ENCODE assay signal across 26 cellular contexts in genomic region chr19:40685016-40685526, GRCh38.
"Had no signal": no experiment of that assay in that cellular context is flagged by ENCODE, and none has a peak within 500 bp of the region (broad histone marks: within the 10 kb centered on the region; RNA-seq: fewer than 3 reads in every experiment).

No MANE protein-coding gene starts in this region.

- ATAC-seq: activated naive CD4-positive, alpha-beta T cell treated with anti-CD3 and anti-CD28 coated beads, Interleukin-2, amount 50 U/mL, for 72 hours; activated T-helper 17 cell treated with anti-CD3 and anti-CD28 coated beads, Interleukin-2, amount 50 U/mL, for 72 hours; stimulated activated memory B cell treated with anti-CD40 and anti-IgM and Interleukin-4, amounts not matched to agents 10 μg/mL and 1 μg/mL and 100 μg/mL, for 72 hours had no signal

- DNase-seq: activated CD4-positive, alpha-beta T cell treated with anti-CD3 and anti-CD28 coated beads for 1 hour; activated CD4-positive, alpha-beta T cell treated with anti-CD3 and anti-CD28 coated beads, Interleukin-2, amount 50 U/mL, for 1 hour; activated T-cell treated with anti-CD3 and anti-CD28 coated beads, Interleukin-2, amount 50 U/mL, for 1 hour; cerebellar nuclear complex; endodermal cell; foreskin fibroblast; retina; sigmoid colon; stimulated activated CD4-positive, alpha-beta T cell treated with anti-CD3 and anti-CD28 coated beads, Interleukin-15, amount 100 ng/mL, for 24 hours; stomach; T-helper 1 cell; uterus; WERI-Rb-1 had no signal

- H3K27me3 Mint-ChIP-seq: activated T-helper 17 cell treated with anti-CD3 and anti-CD28 coated beads, Interleukin-2, amount 50 U/mL, for 72 hours; progenitor cell of endocrine pancreas; stimulated activated memory B cell treated with anti-CD40 and anti-IgM and Interleukin-4, amounts not matched to agents 10 μg/mL and 1 μg/mL and 100 μg/mL, for 72 hours had no signal

- H3K9me3 Mint-ChIP-seq: activated naive CD4-positive, alpha-beta T cell treated with anti-CD3 and anti-CD28 coated beads, Interleukin-2, amount 50 U/mL, for 72 hours; activated T-helper 17 cell treated with anti-CD3 and anti-CD28 coated beads, Interleukin-2, amount 50 U/mL, for 72 hours; endodermal cell; neural crest cell; stimulated activated memory B cell treated with anti-CD40 and anti-IgM and Interleukin-4, amounts not matched to agents 10 μg/mL and 1 μg/mL and 100 μg/mL, for 72 hours had no signal

- H3K4me3 Mint-ChIP-seq: activated T-helper 17 cell treated with anti-CD3 and anti-CD28 coated beads, Interleukin-2, amount 50 U/mL, for 72 hours; endodermal cell; neural crest cell; stimulated activated memory B cell treated with anti-CD40 and anti-IgM and Interleukin-4, amounts not matched to agents 10 μg/mL and 1 μg/mL and 100 μg/mL, for 72 hours had no signal

- H3K9me3 ChIP-seq: sigmoid colon, stomach, suprapubic skin, tibial nerve, uterus had no signal

- FAIRE-seq: astrocyte, TTC549 had no signal

- H3K4me1 Mint-ChIP-seq: activated T-helper 17 cell treated with anti-CD3 and anti-CD28 coated beads, Interleukin-2, amount 50 U/mL, for 72 hours; endodermal cell; neural crest cell; stimulated activated memory B cell treated with anti-CD40 and anti-IgM and Interleukin-4, amounts not matched to agents 10 μg/mL and 1 μg/mL and 100 μg/mL, for 72 hours had no signal

- H3K4me3 ChIP-seq: coronary artery, hepatocyte, sigmoid colon, smooth muscle cell, stomach, suprapubic skin, tibial nerve, uterus had no signal

- H3K27ac ChIP-seq: epithelial cell of prostate, hepatocyte, sigmoid colon, stomach, uterus, WERI-Rb-1 had no signal

- H3K27me3 ChIP-seq: hepatocyte, sigmoid colon, stomach, suprapubic skin, tibial nerve, uterus had no signal

- H3K36me3 ChIP-seq: uterus had no signal

- H2AFZ ChIP-seq: hepatocyte had no signal

- H3K4me2 ChIP-seq: hepatocyte, smooth muscle cell had no signal

- H3K27ac Mint-ChIP-seq: activated T-helper 17 cell treated with anti-CD3 and anti-CD28 coated beads, Interleukin-2, amount 50 U/mL, for 72 hours; endodermal cell; progenitor cell of endocrine pancreas; stimulated activated memory B cell treated with anti-CD40 and anti-IgM and Interleukin-4, amounts not matched to agents 10 μg/mL and 1 μg/mL and 100 μg/mL, for 72 hours had no signal

- H3K4me1 ChIP-seq: uterus had no signal
